ENCODE assay signal across 27 cellular contexts in the genomic region with DNA sequence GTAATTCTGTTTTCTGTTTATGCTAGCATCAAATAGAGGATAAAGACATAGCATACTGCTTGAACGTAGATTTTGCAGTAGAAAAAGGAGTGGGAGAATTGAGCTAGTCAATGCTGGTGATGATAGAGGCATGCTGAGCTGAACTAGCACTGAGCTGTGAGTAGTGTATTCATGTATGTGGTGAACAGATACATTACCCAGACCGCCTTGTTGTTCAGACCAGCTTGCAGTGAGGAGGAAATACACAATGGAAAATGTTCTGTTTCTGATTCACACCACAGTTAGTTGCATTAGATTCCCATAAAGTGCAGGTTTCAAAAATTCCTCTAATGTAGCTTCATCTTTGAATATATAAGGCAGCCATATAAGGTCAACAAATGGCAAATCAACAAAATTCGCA.
DNase-seq lines count a peak whose midpoint lies in the region; ATAC-seq and TF ChIP-seq lines count a peak whose summit lies in the region.
"Had no signal": no experiment of that assay in that cellular context is flagged by ENCODE, and none has a peak within 500 bp of the region (broad histone marks: within the 10 kb centered on the region; RNA-seq: fewer than 3 reads in every experiment).

No MANE protein-coding gene starts in this region.

- H3K4me1 ChIP-seq in BLaER1 (peaks cover 45% of the 10 kb centered on the region), SK-N-SH (ENCODE audit: control insufficient read depth in 1 of 2, insufficient read depth in 2 of 2, low read depth in 1 of 2, low read length in 1 of 2) (peaks cover 0 to 14% of the 10 kb centered on the region in 2 experiments; a peak in 3 of 4 replicates), mesenchymal stem cell (ENCODE audit: control insufficient read depth, insufficient read depth, low read depth, low read length) (peaks cover 4% of the 10 kb centered on the region)
- H3K4me1 ChIP-seq: A549, Peyer's patch, upper lobe of left lung had no signal

- H3K4ac ChIP-seq in mesenchymal stem cell (ENCODE audit: low read depth in 1 of 2, low read length in 2 of 2) = no peak overlapping the region

- no peak for TF ChIP-seq CTCF in SK-N-SH (IDR thresholded peaks at IDR 0.05)
- no peak for TF ChIP-seq CTCF in dorsolateral prefrontal cortex (IDR thresholded peaks at IDR 0.05 in 54 of 56, conservative IDR thresholded peaks at IDR 0.05 in 2 of 56; ENCODE audit: low read depth in 1 of 56, partially characterized antibody in 56 of 56)

- no peak; a peak in 1 of 4 replicates for TF ChIP-seq EP300 in SK-N-SH (IDR thresholded peaks at IDR 0.05; ENCODE audit: borderline replicate concordance in 1 of 2, low read depth in 1 of 2, low read length in 1 of 2)

- no peak overlapping the region for H2BK15ac ChIP-seq in mesenchymal stem cell (ENCODE audit: low read depth, poor library complexity, severe bottlenecking)

- no peak overlapping the region for H3K23ac ChIP-seq in mesenchymal stem cell (ENCODE audit: low read length in 2 of 2)

- H3K79me1 ChIP-seq in mesenchymal stem cell (replicated peaks; ENCODE audit: low read length, poor library complexity, severe bottlenecking) = no peaks in the 10 kb centered on the region

- no peak overlapping the region for H4K8ac ChIP-seq in mesenchymal stem cell (ENCODE audit: low read length)

- POLR2A ChIA-PET in SK-N-SH (lab: Yijun Ruan, JAX) = interaction anchor here (0.7 kb wide), 1 partner anchor 74 kb away, joined by 4 read pairs; no protein-coding TSS in a partner anchor

- DNase-seq in SK-N-SH = no peak
- peak; percentile 14 to 30 for DNase-seq in dermis microvascular lymphatic vessel endothelial cell (ENCODE audit: low read depth in 2 of 2)
- peak; percentile 65 for DNase-seq in mesenchymal stem cell
- no peak for DNase-seq in dorsolateral prefrontal cortex
- no peak for DNase-seq in activated effector memory CD4-positive, alpha-beta T cell treated with Interleukin-2 at 50 U/mL for 16 hours
- DNase-seq: activated CD4-positive, alpha-beta T cell treated with anti-CD3 and anti-CD28 coated beads, Interleukin-2, amount 10 ng/mL, durations not matched to agents 24 days and 14 days; COR-L47; DMS79; head of caudate nucleus; left colon; mesendoderm; naive B cell; NCI-H1694 treated with DMSO at 0.1 percent for 48 hours; NCI-H524 treated with DMSO at 0.1 percent for 48 hours; nucleus accumbens; Peyer's patch; stimulated activated CD4-positive, alpha-beta T cell treated with anti-CD3 and anti-CD28 coated beads, Interleukin-1b, Interleukin-23, amount 100 ng/mL, for 48 hours; substantia nigra; T-helper 17 cell; upper lobe of left lung had no signal

- no peaks in the 10 kb centered on the region for H3K79me2 ChIP-seq in SK-N-SH (ENCODE audit: insufficient read depth)

- ATAC-seq in GM21360 (IDR thresholded peaks at IDR 0.05; ENCODE audit: unreplicated experiment) (no peak), HG02759 (IDR thresholded peaks at IDR 0.05; ENCODE audit: unreplicated experiment) (no peak)
- ATAC-seq: A549, left colon, T-helper 17 cell had no signal

- H3K27me3 ChIP-seq in BLaER1 (no peaks in the 10 kb centered on the region), SK-N-SH (ENCODE audit: insufficient read depth) (no peaks in the 10 kb centered on the region), mesenchymal stem cell (ENCODE audit: control insufficient read depth in 1 of 2, insufficient read depth in 1 of 2, low read length in 2 of 2) (no peaks in the 10 kb centered on the region), dorsolateral prefrontal cortex (no peaks in the 10 kb centered on the region)
- H3K27me3 ChIP-seq: ascending aorta, Peyer's patch, upper lobe of left lung had no signal

- peaks cover 20% of the 10 kb centered on the region for H3F3A ChIP-seq in SK-N-SH (replicated peaks; ENCODE audit: insufficient read depth)

- H4K91ac ChIP-seq in mesenchymal stem cell (ENCODE audit: low read length) = no peak overlapping the region

- no peak overlapping the region for H2BK5ac ChIP-seq in mesenchymal stem cell (ENCODE audit: low read depth, low read length, poor library complexity, severe bottlenecking)

- H3K9me2 ChIP-seq in SK-N-SH = no peaks in the 10 kb centered on the region

- peak overlapping the region in 1 of 2 experiments; percentile 65 for H3K14ac ChIP-seq in mesenchymal stem cell (ENCODE audit: low read length in 2 of 2)

- H3K36me3 ChIP-seq in BLaER1 = no peaks in the 10 kb centered on the region
- H3K36me3 ChIP-seq in SK-N-SH (replicated peaks in 1 of 2; ENCODE audit: control insufficient read depth in 1 of 2, insufficient read depth in 2 of 2, low read length in 1 of 2) = no peaks in the 10 kb centered on the region
- no peaks in the 10 kb centered on the region for H3K36me3 ChIP-seq in mesenchymal stem cell (ENCODE audit: control insufficient read depth in 1 of 2, insufficient read depth in 2 of 2, low read depth in 1 of 2, low read length in 2 of 2)
- H3K36me3 ChIP-seq: ascending aorta, Peyer's patch, upper lobe of left lung had no signal

- 71% methylated on average over 3 of the region's 3 CpGs for WGBS in SK-N-SH (ENCODE audit: low lambda C conversion rate)
- WGBS in mesenchymal stem cell = 72% methylated on average over 2 of the region's 3 CpGs

- H3K9ac ChIP-seq in BLaER1 (no peak overlapping the region), SK-N-SH (no peak overlapping the region), mesenchymal stem cell (ENCODE audit: low read length) (no peak overlapping the region)

- H3K4me3 ChIP-seq in BLaER1 (no peak overlapping the region), SK-N-SH (ENCODE audit: low read depth in 2 of 2, low read length in 1 of 2) (no peak overlapping the region), mesenchymal stem cell (ENCODE audit: insufficient read depth in 1 of 2, low read depth in 1 of 2, low read length in 2 of 2) (no peak overlapping the region), dorsolateral prefrontal cortex (no peak overlapping the region)
- H3K4me3 ChIP-seq: A549, ascending aorta, Peyer's patch, skin epidermis, upper lobe of left lung had no signal

- no peak overlapping the region for H3K18ac ChIP-seq in mesenchymal stem cell (ENCODE audit: low read depth in 1 of 2, low read length in 2 of 2)

- no peak overlapping the region for H2BK120ac ChIP-seq in mesenchymal stem cell (ENCODE audit: low read depth, low read length)

- H2BK12ac ChIP-seq in mesenchymal stem cell (ENCODE audit: low read length in 2 of 2) = peak overlapping the region in 1 of 2 experiments; percentile 63

- 0 out of 2 replicates have a peak overlapping the region, but pooled peaks have one; percentile 2 for H3K4me2 ChIP-seq in BLaER1
- H3K4me2 ChIP-seq in SK-N-SH = 0 out of 2 replicates have a peak overlapping the region, but pooled peaks have one; percentile 10
- no peak overlapping the region for H3K4me2 ChIP-seq in mesenchymal stem cell (ENCODE audit: low read length, poor library complexity, severe bottlenecking)
- H3K4me2 ChIP-seq: A549 had no signal

- no peak overlapping the region for H2AK5ac ChIP-seq in mesenchymal stem cell (ENCODE audit: low read length, severe bottlenecking)

- no peaks in the 10 kb centered on the region for H4K20me1 ChIP-seq in BLaER1
- H4K20me1 ChIP-seq in SK-N-SH (ENCODE audit: insufficient read depth) = no peaks in the 10 kb centered on the region

- H3K9me3 ChIP-seq in BLaER1 = peaks cover 24% of the 10 kb centered on the region
- no peaks in the 10 kb centered on the region for H3K9me3 ChIP-seq in SK-N-SH
- no peaks in the 10 kb centered on the region for H3K9me3 ChIP-seq in mesenchymal stem cell (ENCODE audit: control insufficient read depth, low read length)
- H3K9me3 ChIP-seq: A549, ascending aorta, Peyer's patch, upper lobe of left lung had no signal

- H2AFZ ChIP-seq in SK-N-SH (ENCODE audit: low read depth) (peak overlapping the region; percentile 5; the same call in 1 of the 2 replicates), mesenchymal stem cell (ENCODE audit: low read depth, low read length) (no peak overlapping the region)

- CTCF ChIA-PET in SK-N-SH (lab: Yijun Ruan, JAX) = no interaction called here

- intact Hi-C loops in dorsolateral prefrontal cortex (cut with DNase I) = no loop called here

- no peak overlapping the region for H3K27ac ChIP-seq in BLaER1
- peak overlapping the region in 1 of 2 experiments; percentile 79; a peak in 3 of 4 replicates for H3K27ac ChIP-seq in SK-N-SH (ENCODE audit: low read depth in 2 of 2, low read length in 1 of 2)
- H3K27ac ChIP-seq in mesenchymal stem cell (ENCODE audit: low read length, poor library complexity, severe bottlenecking) = no peak overlapping the region
- H3K27ac ChIP-seq in dorsolateral prefrontal cortex = no peak overlapping the region
- H3K27ac ChIP-seq: A549, Peyer's patch, skin epidermis, upper lobe of left lung, VCaP had no signal

- no peak for TF ChIP-seq RAD21 in SK-N-SH (IDR thresholded peaks at IDR 0.05; ENCODE audit: low read length)

TF ChIP-seq in SK-N-SH, 30 proteins besides CTCF, POLR2A, EP300 and RAD21:
- TF ChIP-seq POLR2AphosphoS5 (IDR thresholded peaks at IDR 0.05; ENCODE audit: low read depth, low read length) (no peak), FOSL2 (IDR thresholded peaks at IDR 0.05; ENCODE audit: borderline replicate concordance, low read depth) (0 out of 2 replicates have a peak, but pooled peaks have one; percentile 4), NRF1 (IDR thresholded peaks at IDR 0.05; ENCODE audit: low read depth, low read length) (no peak), TCF12 (IDR thresholded peaks at IDR 0.05) (peak; percentile 63)
- TF ChIP-seq, protein P1, sequence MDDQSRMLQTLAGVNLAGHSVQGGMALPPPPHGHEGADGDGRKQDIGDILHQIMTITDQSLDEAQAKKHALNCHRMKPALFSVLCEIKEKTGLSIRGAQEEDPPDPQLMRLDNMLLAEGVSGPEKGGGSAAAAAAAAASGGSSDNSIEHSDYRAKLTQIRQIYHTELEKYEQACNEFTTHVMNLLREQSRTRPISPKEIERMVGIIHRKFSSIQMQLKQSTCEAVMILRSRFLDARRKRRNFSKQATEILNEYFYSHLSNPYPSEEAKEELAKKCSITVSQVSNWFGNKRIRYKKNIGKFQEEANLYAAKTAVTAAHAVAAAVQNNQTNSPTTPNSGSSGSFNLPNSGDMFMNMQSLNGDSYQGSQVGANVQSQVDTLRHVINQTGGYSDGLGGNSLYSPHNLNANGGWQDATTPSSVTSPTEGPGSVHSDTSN (IDR thresholded peaks at IDR 0.05) = 0 out of 2 replicates have a peak, but pooled peaks have one; percentile 9

Comparison
In these comparisons a context has a peak if more than half of its experiments do, and no peak if none do; other contexts are left out.
1. DNase-seq: peak in dermis microvascular lymphatic vessel endothelial cell (2 of 2) and mesenchymal stem cell (single experiment); none in SK-N-SH (single experiment), dorsolateral prefrontal cortex (0 of 10) and activated effector memory CD4-positive, alpha-beta T cell treated with Interleukin-2 at 50 U/mL for 16 hours (single experiment).